In the genomic region with DNA sequence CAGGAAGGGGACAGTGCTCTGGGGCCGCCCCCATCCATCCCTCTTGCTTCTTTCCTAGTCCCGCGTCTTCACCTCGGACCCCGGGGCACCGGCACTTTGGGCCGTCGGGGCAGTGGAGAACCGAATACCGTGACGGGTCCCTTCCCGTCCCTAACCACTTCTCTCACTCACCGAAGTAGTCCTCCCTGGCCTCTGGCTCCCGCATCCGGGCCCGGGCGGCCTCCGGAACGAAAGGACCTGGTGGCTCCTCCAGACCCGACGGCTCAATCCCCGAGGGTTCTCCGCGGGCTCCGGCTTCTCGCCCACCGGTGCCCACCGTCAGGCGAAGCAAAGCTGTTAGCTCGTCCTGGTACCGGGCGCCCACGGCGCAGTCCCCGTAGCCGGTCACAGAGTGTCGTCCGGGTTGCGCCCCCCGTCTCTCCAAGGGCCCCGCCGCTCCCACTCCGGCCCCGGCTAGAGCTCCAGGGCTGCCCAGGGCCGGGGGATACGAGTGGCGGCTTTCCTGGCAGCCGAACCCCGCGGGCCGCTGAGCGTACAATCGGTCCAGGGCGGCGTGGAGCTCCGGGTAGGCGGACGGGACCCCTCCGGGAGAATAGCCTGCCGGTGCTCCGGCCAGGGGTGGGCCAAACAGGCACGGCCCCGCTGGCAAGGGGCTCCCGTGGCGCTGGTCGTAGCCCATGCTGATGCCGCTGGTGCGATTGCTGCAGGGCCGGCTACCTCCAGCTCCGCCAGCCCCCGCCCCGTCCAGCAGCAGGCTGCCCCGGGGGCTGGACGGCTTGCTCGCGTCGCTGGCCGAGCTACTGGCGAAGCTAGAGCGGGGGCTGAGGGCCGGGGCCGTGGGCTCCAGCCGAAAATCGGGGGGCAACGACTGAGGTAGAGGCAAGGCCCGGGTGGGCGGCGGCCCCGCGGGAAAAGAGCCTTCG, we compare ENCODE assay signal across 1 cellular context.
A peak's percentile ranks its signal among the peaks of the same experiment; 100 is the strongest.
TF ChIP-seq lines count a peak whose summit lies in the region.

No MANE protein-coding gene starts in this region.

TF ChIP-seq in WTC11, 78 proteins besides CTCF, POLR2A, EP300 and RAD21 (continued from another document and continues in another):
- TF ChIP-seq, protein P1, sequence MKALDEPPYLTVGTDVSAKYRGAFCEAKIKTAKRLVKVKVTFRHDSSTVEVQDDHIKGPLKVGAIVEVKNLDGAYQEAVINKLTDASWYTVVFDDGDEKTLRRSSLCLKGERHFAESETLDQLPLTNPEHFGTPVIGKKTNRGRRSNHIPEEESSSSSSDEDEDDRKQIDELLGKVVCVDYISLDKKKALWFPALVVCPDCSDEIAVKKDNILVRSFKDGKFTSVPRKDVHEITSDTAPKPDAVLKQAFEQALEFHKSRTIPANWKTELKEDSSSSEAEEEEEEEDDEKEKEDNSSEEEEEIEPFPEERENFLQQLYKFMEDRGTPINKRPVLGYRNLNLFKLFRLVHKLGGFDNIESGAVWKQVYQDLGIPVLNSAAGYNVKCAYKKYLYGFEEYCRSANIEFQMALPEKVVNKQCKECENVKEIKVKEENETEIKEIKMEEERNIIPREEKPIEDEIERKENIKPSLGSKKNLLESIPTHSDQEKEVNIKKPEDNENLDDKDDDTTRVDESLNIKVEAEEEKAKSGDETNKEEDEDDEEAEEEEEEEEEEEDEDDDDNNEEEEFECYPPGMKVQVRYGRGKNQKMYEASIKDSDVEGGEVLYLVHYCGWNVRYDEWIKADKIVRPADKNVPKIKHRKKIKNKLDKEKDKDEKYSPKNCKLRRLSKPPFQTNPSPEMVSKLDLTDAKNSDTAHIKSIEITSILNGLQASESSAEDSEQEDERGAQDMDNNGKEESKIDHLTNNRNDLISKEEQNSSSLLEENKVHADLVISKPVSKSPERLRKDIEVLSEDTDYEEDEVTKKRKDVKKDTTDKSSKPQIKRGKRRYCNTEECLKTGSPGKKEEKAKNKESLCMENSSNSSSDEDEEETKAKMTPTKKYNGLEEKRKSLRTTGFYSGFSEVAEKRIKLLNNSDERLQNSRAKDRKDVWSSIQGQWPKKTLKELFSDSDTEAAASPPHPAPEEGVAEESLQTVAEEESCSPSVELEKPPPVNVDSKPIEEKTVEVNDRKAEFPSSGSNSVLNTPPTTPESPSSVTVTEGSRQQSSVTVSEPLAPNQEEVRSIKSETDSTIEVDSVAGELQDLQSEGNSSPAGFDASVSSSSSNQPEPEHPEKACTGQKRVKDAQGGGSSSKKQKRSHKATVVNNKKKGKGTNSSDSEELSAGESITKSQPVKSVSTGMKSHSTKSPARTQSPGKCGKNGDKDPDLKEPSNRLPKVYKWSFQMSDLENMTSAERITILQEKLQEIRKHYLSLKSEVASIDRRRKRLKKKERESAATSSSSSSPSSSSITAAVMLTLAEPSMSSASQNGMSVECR (CRISPR knock-in tag; IDR thresholded peaks at IDR 0.05; ENCODE audit: borderline replicate concordance), result peak; percentile 42; the same call in 1 of the 2 replicates
- TF ChIP-seq ZBTB43 (CRISPR knock-in tag; IDR thresholded peaks at IDR 0.05) (no peak), ZBTB21 (CRISPR knock-in tag; IDR thresholded peaks at IDR 0.05; ENCODE audit: borderline replicate concordance) (no peak), ZNF263 (CRISPR knock-in tag; IDR thresholded peaks at IDR 0.05; ENCODE audit: low read depth) (no peak; the same call in 1 of the 2 replicates), E2F4 (CRISPR knock-in tag; IDR thresholded peaks at IDR 0.05; ENCODE audit: borderline replicate concordance, low read depth) (0 out of 2 replicates have a peak, but pooled peaks have one; percentile 9), IRF2 (CRISPR knock-in tag; IDR thresholded peaks at IDR 0.05; ENCODE audit: borderline replicate concordance, low read depth) (no peak), TEAD1 (CRISPR knock-in tag; IDR thresholded peaks at IDR 0.05) (no peak), TCF7 (CRISPR knock-in tag; IDR thresholded peaks at IDR 0.05; ENCODE audit: low read depth) (no peak), NFATC4 (CRISPR knock-in tag; IDR thresholded peaks at IDR 0.05) (no peak), ESRRA (CRISPR knock-in tag; IDR thresholded peaks at IDR 0.05; ENCODE audit: borderline replicate concordance) (0 out of 2 replicates have a peak, but pooled peaks have one; percentile 38), ZNF232 (CRISPR knock-in tag; IDR thresholded peaks at IDR 0.05) (no peak), PRRX2 (CRISPR knock-in tag; IDR thresholded peaks at IDR 0.05) (no peak), FOXK1 (CRISPR knock-in tag; IDR thresholded peaks at IDR 0.05) (no peak), NFYB (CRISPR knock-in tag; conservative IDR thresholded peaks at IDR 0.05; ENCODE audit: low read depth) (no peak), KAT7 (CRISPR knock-in tag; IDR thresholded peaks at IDR 0.05; ENCODE audit: borderline replicate concordance) (0 out of 2 replicates have a peak, but pooled peaks have one; percentile 47), FOXP4 (CRISPR knock-in tag; IDR thresholded peaks at IDR 0.05) (peak; percentile 63; the same call in 1 of the 2 replicates), EMX1 (CRISPR knock-in tag; IDR thresholded peaks at IDR 0.05) (no peak), PRDM15 (CRISPR knock-in tag; IDR thresholded peaks at IDR 0.05) (no peak), FOXJ3 (CRISPR knock-in tag; IDR thresholded peaks at IDR 0.05; ENCODE audit: borderline replicate concordance) (no peak), SMAD4 (CRISPR knock-in tag; IDR thresholded peaks at IDR 0.05) (no peak), STAT6 (CRISPR knock-in tag; conservative IDR thresholded peaks at IDR 0.05; ENCODE audit: low read depth) (no peak), E2F1 (CRISPR knock-in tag; IDR thresholded peaks at IDR 0.05) (0 out of 2 replicates have a peak, but pooled peaks have one; percentile 27), GTF2I (CRISPR knock-in tag; conservative IDR thresholded peaks at IDR 0.05) (no peak)
- TF ChIP-seq, protein P2, sequence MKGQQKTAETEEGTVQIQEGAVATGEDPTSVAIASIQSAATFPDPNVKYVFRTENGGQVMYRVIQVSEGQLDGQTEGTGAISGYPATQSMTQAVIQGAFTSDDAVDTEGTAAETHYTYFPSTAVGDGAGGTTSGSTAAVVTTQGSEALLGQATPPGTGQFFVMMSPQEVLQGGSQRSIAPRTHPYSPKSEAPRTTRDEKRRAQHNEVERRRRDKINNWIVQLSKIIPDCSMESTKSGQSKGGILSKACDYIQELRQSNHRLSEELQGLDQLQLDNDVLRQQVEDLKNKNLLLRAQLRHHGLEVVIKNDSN (CRISPR knock-in tag; IDR thresholded peaks at IDR 0.05), result no peak
- TF ChIP-seq, protein P3, sequence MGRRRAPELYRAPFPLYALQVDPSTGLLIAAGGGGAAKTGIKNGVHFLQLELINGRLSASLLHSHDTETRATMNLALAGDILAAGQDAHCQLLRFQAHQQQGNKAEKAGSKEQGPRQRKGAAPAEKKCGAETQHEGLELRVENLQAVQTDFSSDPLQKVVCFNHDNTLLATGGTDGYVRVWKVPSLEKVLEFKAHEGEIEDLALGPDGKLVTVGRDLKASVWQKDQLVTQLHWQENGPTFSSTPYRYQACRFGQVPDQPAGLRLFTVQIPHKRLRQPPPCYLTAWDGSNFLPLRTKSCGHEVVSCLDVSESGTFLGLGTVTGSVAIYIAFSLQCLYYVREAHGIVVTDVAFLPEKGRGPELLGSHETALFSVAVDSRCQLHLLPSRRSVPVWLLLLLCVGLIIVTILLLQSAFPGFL (CRISPR knock-in tag; IDR thresholded peaks at IDR 0.05; ENCODE audit: borderline replicate concordance), result peak; percentile 21; the same call in 1 of the 2 replicates
- TF ChIP-seq, protein P4, sequence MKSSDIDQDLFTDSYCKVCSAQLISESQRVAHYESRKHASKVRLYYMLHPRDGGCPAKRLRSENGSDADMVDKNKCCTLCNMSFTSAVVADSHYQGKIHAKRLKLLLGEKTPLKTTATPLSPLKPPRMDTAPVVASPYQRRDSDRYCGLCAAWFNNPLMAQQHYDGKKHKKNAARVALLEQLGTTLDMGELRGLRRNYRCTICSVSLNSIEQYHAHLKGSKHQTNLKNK (CRISPR knock-in tag; IDR thresholded peaks at IDR 0.05), result no peak
- TF ChIP-seq, protein P5, sequence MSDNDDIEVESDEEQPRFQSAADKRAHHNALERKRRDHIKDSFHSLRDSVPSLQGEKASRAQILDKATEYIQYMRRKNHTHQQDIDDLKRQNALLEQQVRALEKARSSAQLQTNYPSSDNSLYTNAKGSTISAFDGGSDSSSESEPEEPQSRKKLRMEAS (CRISPR knock-in tag; IDR thresholded peaks at IDR 0.05), result no peak
